Comparison of ENCODE assay signal across 9 cellular contexts in the genomic region with DNA sequence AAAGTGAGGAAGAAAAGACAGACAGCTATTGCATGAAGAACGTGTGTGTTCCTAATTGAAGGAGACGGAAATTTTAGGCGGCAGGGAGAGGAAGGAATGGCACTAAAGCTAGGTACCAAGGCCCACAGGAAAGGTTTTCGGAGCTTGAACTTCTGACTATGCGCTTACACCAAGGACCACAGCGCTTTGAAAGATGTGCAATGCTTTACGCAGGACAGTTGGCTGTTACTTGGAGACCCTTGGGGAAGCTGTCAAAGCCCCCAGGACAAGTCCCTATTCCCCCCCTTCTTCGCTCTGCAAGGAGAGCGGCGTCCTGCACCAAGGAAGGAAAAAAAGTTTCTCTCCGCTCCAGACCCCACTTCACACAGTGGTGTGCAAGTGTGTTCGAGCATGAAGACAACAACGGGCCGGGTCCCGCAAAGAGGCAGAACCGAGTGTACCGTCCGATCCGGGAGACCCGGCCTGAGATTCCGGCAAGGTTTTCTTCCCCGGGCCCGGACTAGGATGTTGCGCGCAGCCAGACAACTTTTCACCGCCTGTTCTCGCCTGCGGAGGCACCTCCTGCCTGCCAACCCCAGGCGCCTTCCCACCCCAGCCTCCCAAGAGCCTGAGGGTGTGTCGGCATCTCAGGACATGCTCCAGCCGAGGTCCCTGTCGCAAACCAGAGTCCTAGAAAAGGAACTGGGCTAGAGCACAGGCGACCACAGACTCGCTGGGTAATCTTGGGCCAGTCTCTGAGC. TPM values are rescaled to one million over a fixed set of nuclear protein-coding genes. Genes with fewer than 3 reads are reported as not detected.
DNase-seq lines count a peak whose midpoint lies in the region; ATAC-seq, FAIRE-seq and TF ChIP-seq lines count a peak whose summit lies in the region.
"Had no signal": no experiment of that assay in that cellular context is flagged by ENCODE, and none has a peak within 500 bp of the region (broad histone marks: within the 10 kb centered on the region; RNA-seq: fewer than 3 reads in every experiment).

No MANE protein-coding gene starts in this region.

- H3K4me3 Mint-ChIP-seq in chondrocyte (ENCODE audit: unreplicated experiment), result peak overlapping the region; percentile 83

- H3K4me1 Mint-ChIP-seq in chondrocyte (ENCODE audit: low read depth), result peaks cover 25% of the 10 kb centered on the region

- WGBS in iPS DF 6.9 (ENCODE audit: insufficient coverage, insufficient read length), result no CpG with 5 or more reads among the region's 34 CpGs

- H3K9me3 ChIP-seq in iPS DF 6.9 (ENCODE audit: control insufficient read depth, insufficient read depth, low read length) (no peaks in the 10 kb centered on the region), parathyroid adenoma (ENCODE audit: control insufficient read depth, low read length) (no peaks in the 10 kb centered on the region)

- H3K4me3 ChIP-seq in iPS DF 6.9 (ENCODE audit: low read length), result peak overlapping the region; percentile 55; the same call in 1 of the 2 replicates
- peak overlapping the region; percentile 47 for H3K4me3 ChIP-seq in parathyroid adenoma (ENCODE audit: low read depth, low read length)

- TF ChIP-seq POLR2A in H54 (IDR thresholded peaks at IDR 0.05; ENCODE audit: low read depth, low read length), result no peak

- no peaks in the 10 kb centered on the region for H3K79me2 ChIP-seq in parathyroid adenoma

- H3K27ac Mint-ChIP-seq in chondrocyte (ENCODE audit: unreplicated experiment), result no peak overlapping the region

- H3K4me2 ChIP-seq in parathyroid adenoma (ENCODE audit: low read length), result no peak overlapping the region

- H3K27ac ChIP-seq in iPS DF 6.9 (ENCODE audit: low read length), result no peak overlapping the region
- no peak overlapping the region for H3K27ac ChIP-seq in parathyroid adenoma

- TF ChIP-seq CTCF in chondrocyte (IDR thresholded peaks at IDR 0.05), result no peak
- no peak for TF ChIP-seq CTCF in parathyroid adenoma (IDR thresholded peaks at IDR 0.05)

- no peaks in the 10 kb centered on the region for H3K36me3 ChIP-seq in iPS DF 6.9 (ENCODE audit: control insufficient read depth, insufficient read depth, low read length)
- no peaks in the 10 kb centered on the region for H3K36me3 ChIP-seq in parathyroid adenoma (ENCODE audit: control insufficient read depth, insufficient read depth, low read length)

- H3K27me3 Mint-ChIP-seq in chondrocyte (ENCODE audit: low read depth), result peaks cover 49% of the 10 kb centered on the region

- peaks cover 4% of the 10 kb centered on the region for H3K36me3 Mint-ChIP-seq in chondrocyte (ENCODE audit: low read depth)

- H3K9me3 Mint-ChIP-seq in chondrocyte (ENCODE audit: low read depth), result no peaks in the 10 kb centered on the region

- no peaks in the 10 kb centered on the region; the same call in 1 of the 2 replicates for H3K27me3 ChIP-seq in iPS DF 6.9 (ENCODE audit: control insufficient read depth, insufficient read depth, low read length)
- no peaks in the 10 kb centered on the region for H3K27me3 ChIP-seq in parathyroid adenoma (ENCODE audit: control insufficient read depth, insufficient read depth, low read length)

- H3K4me1 ChIP-seq in iPS DF 6.9 (ENCODE audit: control insufficient read depth, insufficient read depth, low read length) (peaks cover 3% of the 10 kb centered on the region; the same call in 1 of the 2 replicates), parathyroid adenoma (no peaks in the 10 kb centered on the region)

- no peak for FAIRE-seq in H54 (lab: Jason Lieb, UNC)

- no peak overlapping the region for H3K9ac ChIP-seq in parathyroid adenoma

- H2AFZ ChIP-seq in parathyroid adenoma, result no peak overlapping the region

- no peak for ATAC-seq in HG03039 (IDR thresholded peaks at IDR 0.05; ENCODE audit: unreplicated experiment)

- DNase-seq in AG20443 (ENCODE audit: low spot score) (peak; percentile 14), chondrocyte (ENCODE audit: low spot score) (no peak), iPS DF 6.9 (ENCODE audit: low read depth, low spot score) (no peak), OCI-M1 (lab: John Stamatoyannopoulos, UW) (no peak), NCI-H187 treated with DMSO at 0.1 percent for 48 hours (lab: John Stamatoyannopoulos, UW) (no peak), H54 (ENCODE audit: insufficient read length, low spot score) (no peak)
- DNase-seq: activated CD4-positive, alpha-beta T cell treated with anti-CD3 and anti-CD28 coated beads, Interleukin-2, amount 50 U/mL, for 48 hours had no signal

RNA-seq across cellular contexts. Expression of a gene that starts 0.9 kb away (rescaled TPM):
- 0.67 to 8.6 TPM (median 0.77 TPM) in 3 replicates for total RNA-seq in chondrocyte
